ENCODE assay signal across 23 cellular contexts in the genomic region with DNA sequence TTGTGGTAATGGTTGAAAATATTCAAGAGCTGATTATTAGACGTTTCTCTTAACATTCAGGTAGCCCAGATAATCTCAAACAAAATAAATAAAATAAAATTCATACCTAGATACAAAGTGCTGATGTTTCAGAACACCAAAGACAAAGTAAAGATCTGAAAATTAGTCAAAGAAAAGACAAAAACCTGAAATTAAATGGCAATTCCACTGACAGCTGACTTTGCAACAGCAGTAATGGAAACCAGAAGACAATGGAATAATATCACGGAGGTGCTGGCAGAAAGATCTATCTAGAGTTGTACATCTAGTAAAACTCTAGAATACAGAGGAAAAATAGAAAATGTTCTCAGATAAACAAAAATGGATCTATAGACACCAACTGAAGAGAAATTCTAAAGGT. TPM values are rescaled to one million over a fixed set of nuclear protein-coding genes. Genes with fewer than 3 reads are reported as not detected.
"Had no signal": no experiment of that assay in that cellular context is flagged by ENCODE, and none has a peak within 500 bp of the region (broad histone marks: within the 10 kb centered on the region; RNA-seq: fewer than 3 reads in every experiment).

No MANE protein-coding gene starts in this region.

- H3K36me3 ChIP-seq: left lung, sigmoid colon, transverse colon, vagina had no signal

- H3K27me3 ChIP-seq: left lung, sigmoid colon, transverse colon, vagina had no signal

- H3K4me2 ChIP-seq: smooth muscle cell had no signal

- H3K27ac ChIP-seq: left lung, sigmoid colon, transverse colon, vagina, VCaP had no signal

- H3K4me1 ChIP-seq: left lung, sigmoid colon, transverse colon, vagina had no signal

- ATAC-seq: activated CD8-positive, alpha-beta T cell treated with anti-CD3 and anti-CD28 coated beads, Interleukin-2, amount 10 ng/mL, durations not matched to agents 7 days and 5 days; esophagus mucosa; left lung; natural killer cell; stimulated activated naive B cell treated with anti-CD40 and anti-IgM and Interleukin-4, amounts not matched to agents 10 μg/mL and 1 μg/mL and 100 μg/mL, for 72 hours had no signal

- H3K4me3 ChIP-seq: left lung, sigmoid colon, smooth muscle cell, transverse colon, vagina had no signal

- DNase-seq: activated CD4-positive, alpha-beta T cell treated with anti-CD3 and anti-CD28 coated beads for 1 hour; activated CD4-positive, alpha-beta T cell treated with anti-CD3 and anti-CD28 coated beads, Interleukin-2, amount 50 U/mL, for 1 hour; activated CD8-positive, alpha-beta T cell treated with anti-CD3 and anti-CD28 coated beads, Interleukin-2, amount 10 ng/mL, durations not matched to agents 7 days and 5 days; activated gamma-delta T cell treated with Interleukin-2 at 50 U/mL for 16 hours; aorta; dermis blood vessel endothelial cell; effector memory CD4-positive, alpha-beta T cell; foreskin melanocyte; kidney glomerular epithelial cell; left lung; midbrain; natural killer cell; sigmoid colon; stimulated activated CD4-positive, alpha-beta T cell treated with anti-CD3 and anti-CD28 coated beads, Interleukin-15, amount 100 ng/mL, for 24 hours; stimulated activated CD8-positive, alpha-beta memory T cell treated with anti-CD3 and anti-CD28 coated beads, Interleukin-4, amount 100 ng/mL, for 48 hours; stimulated activated naive B cell treated with anti-CD40 and anti-IgM and Interleukin-4, amounts not matched to agents 10 μg/mL and 1 μg/mL and 100 μg/mL, for 72 hours; T1000; transverse colon had no signal

RNA-seq across cellular contexts. Expression of a gene that starts 58.0 kb away (rescaled TPM):
- total RNA-seq: renal cortical epithelial cell, smooth muscle cell had no signal
- polyA plus RNA-seq: smooth muscle cell had no signal
